12 cellular contexts compared by ENCODE assay signal in genomic region chr17:38850374-38850773, GRCh38. TPM values are rescaled to one million over a fixed set of nuclear protein-coding genes. Genes with fewer than 3 reads are reported as not detected.
A peak's percentile ranks its signal among the peaks of the same experiment; 100 is the strongest.
DNase-seq lines count a peak whose midpoint lies in the region; ATAC-seq and TF ChIP-seq lines count a peak whose summit lies in the region.
"Had no signal": no experiment of that assay in that cellular context is flagged by ENCODE, and none has a peak within 500 bp of the region (broad histone marks: within the 10 kb centered on the region; RNA-seq: fewer than 3 reads in every experiment).

No MANE protein-coding gene starts in this region.

- POLR2A ChIA-PET in MCF 10A (lab: Yijun Ruan, JAX): interaction anchor here (0.9 to 11.8 kb wide), 4 partner anchors 16 to 362 kb away, joined by 3 to 246 read pairs (median 38); partner anchors contain the start of genes CWC25 and LASP1

- TF ChIP-seq CTCF in MCF 10A (IDR thresholded peaks at IDR 0.05; ENCODE audit: unreplicated experiment) (no peak), breast epithelium (IDR thresholded peaks at IDR 0.05) (no peak), VCaP (conservative IDR thresholded peaks at IDR 0.05) (no peak), glutamatergic neuron (IDR thresholded peaks at IDR 0.05; ENCODE audit: partially characterized antibody, unreplicated experiment) (no peak), adrenal gland (IDR thresholded peaks at IDR 0.05) (no peak)

- no peak for TF ChIP-seq POLR2A in breast epithelium (IDR thresholded peaks at IDR 0.05)
- TF ChIP-seq POLR2A in adrenal gland (IDR thresholded peaks at IDR 0.05): no peak

- H3K27ac ChIP-seq in breast epithelium: no peak overlapping the region
- H3K27ac ChIP-seq in VCaP: peak overlapping the region; percentile 78; the same call in 1 of the 2 replicates
- no peak overlapping the region for H3K27ac ChIP-seq in adrenal gland
- H3K27ac ChIP-seq: C4-2B, testis had no signal

- H3K36me3 Mint-ChIP-seq in MCF 10A (ENCODE audit: insufficient read depth, unreplicated experiment): peaks cover 84% of the 10 kb centered on the region
- H3K36me3 Mint-ChIP-seq in glutamatergic neuron (ENCODE audit: unreplicated experiment): no peaks in the 10 kb centered on the region
- H3K36me3 Mint-ChIP-seq in stimulated activated naive B cell treated with anti-CD40 and anti-IgM and Interleukin-4, amounts not matched to agents 10 μg/mL and 1 μg/mL and 100 μg/mL, for 72 hours: peaks cover 54 to 69% of the 10 kb centered on the region in 2 donors

- WGBS in adrenal gland, 4 donors: 61 to 70% (median 63%) methylated on average over 7 of the region's 7 CpGs

- H3K4me3 Mint-ChIP-seq in MCF 10A (ENCODE audit: unreplicated experiment): peak overlapping the region; percentile 99
- H3K4me3 Mint-ChIP-seq in glutamatergic neuron (ENCODE audit: unreplicated experiment): peak overlapping the region; percentile 38
- peak overlapping the region; percentile 100 for H3K4me3 Mint-ChIP-seq in stimulated activated naive B cell treated with anti-CD40 and anti-IgM and Interleukin-4, amounts not matched to agents 10 μg/mL and 1 μg/mL and 100 μg/mL, for 72 hours

- ATAC-seq in stimulated activated naive B cell treated with anti-CD40 and anti-IgM and Interleukin-4, amounts not matched to agents 10 μg/mL and 1 μg/mL and 100 μg/mL, for 72 hours (replicated peaks): no peak
- ATAC-seq in HG03460 (IDR thresholded peaks at IDR 0.05; ENCODE audit: unreplicated experiment): no peak

- H3K9me3 ChIP-seq in breast epithelium (no peaks in the 10 kb centered on the region), adrenal gland (replicated peaks in 1 of 3) (no peaks in the 10 kb centered on the region)
- H3K9me3 ChIP-seq: testis had no signal

- peaks cover 15% of the 10 kb centered on the region for H3K4me1 Mint-ChIP-seq in MCF 10A (ENCODE audit: insufficient read depth, unreplicated experiment)
- H3K4me1 Mint-ChIP-seq in glutamatergic neuron (ENCODE audit: low read depth, unreplicated experiment): peaks cover 13% of the 10 kb centered on the region
- peaks cover 30 to 45% of the 10 kb centered on the region in 2 donors for H3K4me1 Mint-ChIP-seq in stimulated activated naive B cell treated with anti-CD40 and anti-IgM and Interleukin-4, amounts not matched to agents 10 μg/mL and 1 μg/mL and 100 μg/mL, for 72 hours

- H3K27me3 Mint-ChIP-seq in MCF 10A (ENCODE audit: insufficient read depth, unreplicated experiment) (no peaks in the 10 kb centered on the region), glutamatergic neuron (ENCODE audit: unreplicated experiment) (no peaks in the 10 kb centered on the region)
- no peaks in the 10 kb centered on the region for H3K27me3 Mint-ChIP-seq in stimulated activated naive B cell treated with anti-CD40 and anti-IgM and Interleukin-4, amounts not matched to agents 10 μg/mL and 1 μg/mL and 100 μg/mL, for 72 hours

- BruUV-seq in MCF 10A (replicated peaks; lab: Mats Ljungman, UMichigan): no TSS peak

- DNase-seq in MCF 10A (ENCODE audit: unreplicated experiment): no peak
- DNase-seq in breast epithelium (ENCODE audit: low spot score in 2 of 2): no peak
- no peak for DNase-seq in glutamatergic neuron
- DNase-seq in stimulated activated naive B cell treated with anti-CD40 and anti-IgM and Interleukin-4, amounts not matched to agents 10 μg/mL and 1 μg/mL and 100 μg/mL, for 72 hours: no peak
- DNase-seq in adrenal gland: no peak
- DNase-seq in middle frontal gyrus (ENCODE audit: extremely low spot score, low spot score): no peak
- DNase-seq: NCI-H526 treated with DMSO at 0.1 percent for 48 hours; stimulated activated CD4-positive, alpha-beta T cell treated with anti-CD3 and anti-CD28 coated beads, Interleukin-4, amount 100 ng/mL, for 4 hours; testis had no signal

- CTCF ChIA-PET in MCF 10A (lab: Yijun Ruan, JAX): no interaction called here

- H3K4me1 ChIP-seq in breast epithelium: peaks cover 0 to 10% of the 10 kb centered on the region in 2 donors
- peaks cover 24 to 32% of the 10 kb centered on the region in 2 donors for H3K4me1 ChIP-seq in adrenal gland (replicated peaks in 1 of 2)

- H3K9me3 Mint-ChIP-seq in MCF 10A (ENCODE audit: unreplicated experiment) (no peaks in the 10 kb centered on the region), glutamatergic neuron (ENCODE audit: unreplicated experiment) (peaks cover 15% of the 10 kb centered on the region)
- no peaks in the 10 kb centered on the region for H3K9me3 Mint-ChIP-seq in stimulated activated naive B cell treated with anti-CD40 and anti-IgM and Interleukin-4, amounts not matched to agents 10 μg/mL and 1 μg/mL and 100 μg/mL, for 72 hours

- H3K4me3 ChIP-seq in breast epithelium: peak overlapping the region in 1 of 3 donors; percentile 88
- H3K4me3 ChIP-seq in adrenal gland: no peak overlapping the region
- H3K4me3 ChIP-seq: testis had no signal

- H3K27ac Mint-ChIP-seq in MCF 10A (ENCODE audit: low read depth, unreplicated experiment): no peak overlapping the region
- H3K27ac Mint-ChIP-seq in glutamatergic neuron (ENCODE audit: unreplicated experiment): peak overlapping the region; percentile 72
- peak overlapping the region; percentile 42 for H3K27ac Mint-ChIP-seq in stimulated activated naive B cell treated with anti-CD40 and anti-IgM and Interleukin-4, amounts not matched to agents 10 μg/mL and 1 μg/mL and 100 μg/mL, for 72 hours

- intact Hi-C loops in MCF 10A (cut with micrococcal nuclease): loop anchor here (5.0 kb wide), 1 partner anchor 302 kb away; the partner anchor contains the start of gene PLXDC1
- intact Hi-C loops in breast epithelium (cut with DNase I; ENCODE audit: low total_unique reads): no loop called here
- intact Hi-C loops in adrenal gland (cut with DNase I): no loop called here

- H3K36me3 ChIP-seq in breast epithelium: no peaks in the 10 kb centered on the region
- peaks cover 0 to 50% of the 10 kb centered on the region in 2 donors for H3K36me3 ChIP-seq in adrenal gland (replicated peaks in 1 of 2)

- no peaks in the 10 kb centered on the region for H3K27me3 ChIP-seq in breast epithelium
- no peaks in the 10 kb centered on the region for H3K27me3 ChIP-seq in adrenal gland
- H3K27me3 ChIP-seq: testis had no signal

RNA-seq across cellular contexts. Expression of gene RPL23, which starts 3.1 kb away (rescaled TPM):
- 1,891 and 2,060 TPM in 2 replicates for total RNA-seq in MCF 10A (2022)
- 1,000 to 10,000 TPM; 1,871 to 2,586 (median 2,024) TPM for total RNA-seq in breast epithelium
- total RNA-seq in glutamatergic neuron (ENCODE audit: unreplicated experiment): 850 TPM
- total RNA-seq in adrenal gland: 1,000 to 10,000 TPM in 6 of 8 donors, 100 to 1,000 TPM in 2; 927 to 1,685 (median 1,368) TPM
- polyA plus RNA-seq in adrenal gland: 1,000 to 10,000 TPM; 2,027 to 3,246 (median 2,815) TPM

RNA-seq across cellular contexts. Expression of gene LASP1, which starts 19.5 kb away (rescaled TPM):
- 65.1 and 68.1 TPM in 2 replicates for total RNA-seq in MCF 10A (2022)
- total RNA-seq in breast epithelium: 100 to 1,000 TPM in 1 of 3 donors, 10 to 100 TPM in 2; 88.7 to 145 (median 92.8) TPM
- 66.6 TPM for total RNA-seq in glutamatergic neuron (ENCODE audit: unreplicated experiment)
- total RNA-seq in adrenal gland: 100 to 1,000 TPM in 5 of 8 donors, 10 to 100 TPM in 3; 73.4 to 123 (median 104) TPM
- polyA plus RNA-seq in adrenal gland: 10 to 100 TPM; 36.3 to 65.1 (median 43.3) TPM

RNA-seq across cellular contexts. Expression of gene CWC25, which starts 25.3 kb away (rescaled TPM):
- total RNA-seq in MCF 10A (2022) (21.9 and 23.4 TPM in 2 replicates), breast epithelium (10 to 100 TPM; 22.1 to 42.0 (median 28.2) TPM), glutamatergic neuron (ENCODE audit: unreplicated experiment) (13.0 TPM), adrenal gland (10 to 100 TPM in 7 of 8 donors, 1 to 10 TPM in 1; 4.5 to 21.8 (median 14.3) TPM)
- 10 to 100 TPM; 20.7 to 47.8 (median 33.1) TPM for polyA plus RNA-seq in adrenal gland

RNA-seq across cellular contexts. Expression of gene PIP4K2B, which starts 51.0 kb away (rescaled TPM):
- total RNA-seq in MCF 10A (2022) (25.9 and 27.4 TPM in 2 replicates), breast epithelium (10 to 100 TPM; 43.0 to 52.8 (median 43.6) TPM), glutamatergic neuron (ENCODE audit: unreplicated experiment) (66.4 TPM), adrenal gland (10 to 100 TPM; 48.5 to 92.4 (median 74.9) TPM)
- 10 to 100 TPM; 30.0 to 49.9 (median 44.0) TPM for polyA plus RNA-seq in adrenal gland

Comparison
In these comparisons a context has a peak if more than half of its experiments do, and no peak if none do; other contexts are left out.
1. H3K4me3 Mint-ChIP-seq: peak in every context shown above with its lines; median percentile 100 in stimulated activated naive B cell treated with anti-CD40 and anti-IgM and Interleukin-4, amounts not matched to agents 10 μg/mL and 1 μg/mL and 100 μg/mL, for 72 hours; 99 in MCF 10A; 38 in glutamatergic neuron.